In genomic region chr19:7919681-7920519, GRCh38 we compare ENCODE assay signal across 8 cellular contexts. TPM values are rescaled to one million over a fixed set of nuclear protein-coding genes. Genes with fewer than 3 reads are reported as not detected.
A peak's percentile ranks its signal among the peaks of the same experiment; 100 is the strongest.
DNase-seq lines count a peak whose midpoint lies in the region; ATAC-seq, FAIRE-seq and TF ChIP-seq lines count a peak whose summit lies in the region.

Gene SNAPC2, plus strand, starts transcription at chr19:7920338. Its CDS starts 29 bp downstream, at chr19:7920367.

- H3K9ac ChIP-seq in H1 (replicated peaks in 1 of 4; ENCODE audit: extremely low read depth in 1 of 4, low read depth in 3 of 4, low read length in 3 of 4) (peak within 1 kb of the TSS; percentile 5 to 56 (median 42); a peak in 5 of 7 replicates), mesendoderm (ENCODE audit: low read length) (peak within 1 kb of the TSS; percentile 91)

- no peak for TF ChIP-seq EP300 in H1 (IDR thresholded peaks at IDR 0.05; ENCODE audit: borderline replicate concordance in 1 of 2, low read depth in 2 of 2, low read length in 2 of 2)

- H3K36me3 ChIP-seq in CD8-positive, alpha-beta T cell (ENCODE audit: insufficient read depth, low read length): no peaks in the 10 kb centered on the region
- H3K36me3 ChIP-seq in H1 (ENCODE audit: control insufficient read depth in 2 of 4, insufficient read depth in 4 of 4, low read length in 3 of 4): no peaks in the 10 kb centered on the region
- H3K36me3 ChIP-seq in mesendoderm (ENCODE audit: control insufficient read depth, insufficient read depth, low read length): no peaks in the 10 kb centered on the region

- WGBS in H1 (ENCODE audit: extremely low coverage in 1 of 2, insufficient coverage in 1 of 2, insufficient read length in 1 of 2, insufficient replicate concordance in 2 of 2, low coverage in 1 of 2, low lambda C conversion rate in 2 of 2, missing lambda C conversion rate in 1 of 2), 2 experiments: 10% methylated on average over 53 of the region's 60 CpGs; no CpG with 5 or more reads in 1 of the 2 experiments
- WGBS in mesendoderm (ENCODE audit: extremely low coverage, insufficient coverage, low lambda C conversion rate): no CpG with 5 or more reads among the region's 60 CpGs

- H3K14ac ChIP-seq in H1 (ENCODE audit: insufficient read length): no peak within 1 kb of the TSS

- H4K5ac ChIP-seq in H1 (ENCODE audit: insufficient read length, low read depth, low read length): peak within 1 kb of the TSS; percentile 67
- H4K5ac ChIP-seq in mesendoderm (ENCODE audit: low read length): no peak within 1 kb of the TSS

- H2BK15ac ChIP-seq in H1 (ENCODE audit: low read length) (no peak within 1 kb of the TSS), mesendoderm (replicated peaks; ENCODE audit: low read depth) (no peak within 1 kb of the TSS)

- peaks cover 16% of the 10 kb centered on the region for H3K36me3 Mint-ChIP-seq in CD8-positive, alpha-beta T cell

- H4K91ac ChIP-seq in H1 (replicated peaks; ENCODE audit: insufficient read length, low read length): no peak within 1 kb of the TSS

- H2AFZ ChIP-seq in H1 (ENCODE audit: low read length): 0 out of 2 replicates have a peak within 1 kb of the TSS, but pooled peaks have one; percentile 37

- peaks cover 21% of the 10 kb centered on the region for H3K23me2 ChIP-seq in H1 (ENCODE audit: low read depth, low read length)

- peak within 1 kb of the TSS; percentile 87 for H3K4me3 ChIP-seq in CD8-positive, alpha-beta T cell (ENCODE audit: low read depth, low read length)
- peak within 1 kb of the TSS; percentile 53 to 86 (median 60) for H3K4me3 ChIP-seq in H1 (ENCODE audit: extremely low read depth in 1 of 4, insufficient read depth in 2 of 4, low read depth in 3 of 4, low read length in 4 of 4)
- H3K4me3 ChIP-seq in mesendoderm (ENCODE audit: low read length): peak within 1 kb of the TSS; percentile 84

- H2BK20ac ChIP-seq in H1 (ENCODE audit: low read length): no peak within 1 kb of the TSS

- POLR2A ChIA-PET in CD8-positive, alpha-beta T cell (lab: Charles Lee): interaction anchor here (0.6 to 3.0 kb wide), 14 partner anchors 10 to 818 kb away, joined by 3 to 24 read pairs (median 3); partner anchors contain the start of genes ELAVL1, MAP2K7, TIMM44 and TRAPPC5
- POLR2A ChIA-PET in H1 (lab: Charles Lee; ENCODE audit: partially characterized antibody): interaction anchor here (1.7 to 10.6 kb wide), 7 partner anchors 9 to 62 kb away, joined by 5 to 106 read pairs (median 11); partner anchors contain the start of genes MAP2K7 and TIMM44

- no peak within 1 kb of the TSS for H3K4ac ChIP-seq in H1 (replicated peaks; ENCODE audit: insufficient read length, low read depth, low read length)
- H3K4ac ChIP-seq in mesendoderm (ENCODE audit: low read depth, low read length): peak within 1 kb of the TSS; percentile 44

- H3K18ac ChIP-seq in H1 (ENCODE audit: extremely low read depth, low read length) (peak within 1 kb of the TSS; percentile 71), mesendoderm (ENCODE audit: low read length) (peak within 1 kb of the TSS; percentile 44)

- peak; percentile 63 for ATAC-seq in CD8-positive, alpha-beta T cell
- ATAC-seq in GM19463 (IDR thresholded peaks at IDR 0.05; ENCODE audit: unreplicated experiment): peak; percentile 55

- H3K27me3 Mint-ChIP-seq in CD8-positive, alpha-beta T cell (ENCODE audit: low read depth): peaks cover 25% of the 10 kb centered on the region

- TF ChIP-seq CTCF in CD8-positive, alpha-beta T cell (IDR thresholded peaks at IDR 0.05): no peak
- TF ChIP-seq CTCF in H1 (IDR thresholded peaks at IDR 0.05; ENCODE audit: control extremely low read depth in 1 of 3, insufficient read depth in 1 of 3, low read depth in 1 of 3, low read length in 3 of 3): no peak; a peak in 1 of 4 replicates

- H2BK12ac ChIP-seq in H1 (ENCODE audit: low read depth, low read length): 0 out of 2 replicates have a peak within 1 kb of the TSS, but pooled peaks have one; percentile 43

- CTCF ChIA-PET in CD8-positive, alpha-beta T cell (lab: Charles Lee): interaction anchor here (0.7 to 4.5 kb wide), 10 partner anchors 11 to 239 kb away, joined by 3 to 34 read pairs (median 4); partner anchors contain the start of genes MAP2K7, TIMM44 and TRAPPC5
- CTCF ChIA-PET in H1 (lab: Charles Lee; ENCODE audit: partially characterized antibody): interaction anchor here (0.6 to 9.0 kb wide), 11 partner anchors 8 to 128 kb away, joined by 3 to 112 read pairs (median 4); no protein-coding TSS in a partner anchor

- peak within 1 kb of the TSS; percentile 88 for H3K4me3 Mint-ChIP-seq in CD8-positive, alpha-beta T cell

- H2BK120ac ChIP-seq in H1 (replicated peaks; ENCODE audit: low read depth, low read length) (no peak within 1 kb of the TSS), mesendoderm (ENCODE audit: low read depth, low read length) (no peak within 1 kb of the TSS)

- H3K56ac ChIP-seq in H1 (replicated peaks; ENCODE audit: insufficient read length, low read depth, low read length) (no peak within 1 kb of the TSS), mesendoderm (ENCODE audit: low read length) (peak within 1 kb of the TSS; percentile 95)

- peaks cover 43% of the 10 kb centered on the region for H3K4me1 ChIP-seq in CD8-positive, alpha-beta T cell (ENCODE audit: insufficient read depth, low read length)
- peaks cover 0 to 23% (median 13%) of the 10 kb centered on the region in 4 experiments; a peak in 5 of 7 replicates for H3K4me1 ChIP-seq in H1 (replicated peaks in 1 of 4; ENCODE audit: control insufficient read depth in 3 of 4, insufficient read depth in 4 of 4, low read length in 3 of 4)
- H3K4me1 ChIP-seq in mesendoderm (ENCODE audit: control insufficient read depth, low read depth, low read length): peaks cover 2% of the 10 kb centered on the region

- H2AK5ac ChIP-seq in H1 (ENCODE audit: low read depth, low read length) (0 out of 2 replicates have a peak within 1 kb of the TSS, but pooled peaks have one; percentile 13), mesendoderm (ENCODE audit: low read length) (no peak within 1 kb of the TSS)

- H3K79me2 ChIP-seq in H1 (ENCODE audit: control insufficient read depth in 1 of 2, insufficient read depth in 2 of 2, low read length in 2 of 2) (no peaks in the 10 kb centered on the region), mesendoderm (ENCODE audit: control insufficient read depth, insufficient read depth, low read length) (no peaks in the 10 kb centered on the region)

- H2BK5ac ChIP-seq in H1 (ENCODE audit: low read depth, low read length): 0 out of 2 replicates have a peak within 1 kb of the TSS, but pooled peaks have one; percentile 20
- no peak within 1 kb of the TSS for H2BK5ac ChIP-seq in mesendoderm (ENCODE audit: low read length)

- H3K79me1 ChIP-seq in H1 (ENCODE audit: low read depth, low read length): no peaks in the 10 kb centered on the region
- H3K79me1 ChIP-seq in mesendoderm (ENCODE audit: low read length): no peaks in the 10 kb centered on the region

- H4K20me1 ChIP-seq in H1 (replicated peaks in 1 of 2; ENCODE audit: control insufficient read depth in 1 of 2, insufficient read depth in 2 of 2, low read length in 2 of 2): peaks cover 7 to 13% of the 10 kb centered on the region in 2 experiments

- 0 out of 4 replicates have a peak, but pooled peaks of 1 of the 2 experiments have one; percentile 2 for TF ChIP-seq RAD21 in H1 (IDR thresholded peaks at IDR 0.05 in 1 of 2, conservative IDR thresholded peaks at IDR 0.05 in 1 of 2; ENCODE audit: low read depth in 2 of 2, low read length in 2 of 2)

- H3K27ac Mint-ChIP-seq in CD8-positive, alpha-beta T cell: peak within 1 kb of the TSS; percentile 90

- H3K27ac ChIP-seq in CD8-positive, alpha-beta T cell (ENCODE audit: low read depth, low read length): peak within 1 kb of the TSS; percentile 55
- H3K27ac ChIP-seq in H1 (ENCODE audit: low read depth, low read length) (no peak within 1 kb of the TSS), mesendoderm (ENCODE audit: low read depth, low read length) (peak within 1 kb of the TSS; percentile 90)

- no peak for FAIRE-seq in H1 (lab: Jason Lieb, UNC)

- peak; percentile 93 to 98 (median 96) for DNase-seq in CD8-positive, alpha-beta T cell
- DNase-seq in HT1080 (ENCODE audit: low read depth) (peak; percentile 90), NOMO-1 (lab: John Stamatoyannopoulos, UW; ENCODE audit: unreplicated experiment in 2 of 2) (peak; percentile 87 to 94), H1 (ENCODE audit: low read depth in 1 of 2, low spot score in 2 of 2) (peak; percentile 80 to 99), mesendoderm (peak; percentile 96)
- DNase-seq in activated CD8-positive, alpha-beta memory T cell treated with anti-CD3 and anti-CD28 coated beads for 4 hours (ENCODE audit: low read depth in 2 of 2): peak; percentile 91 to 93
- peak; percentile 93 for DNase-seq in stimulated activated CD8-positive, alpha-beta memory T cell treated with anti-CD3 and anti-CD28 coated beads, Interleukin-12 subunit alpha, Interleukin-12 subunit beta, amount 100 ng/mL, for 4 hours (ENCODE audit: low read depth)

- H3K9me3 ChIP-seq in CD8-positive, alpha-beta T cell (ENCODE audit: low read length): no peaks in the 10 kb centered on the region
- no peaks in the 10 kb centered on the region for H3K9me3 ChIP-seq in H1 (ENCODE audit: insufficient read depth in 2 of 2, low read depth in 1 of 2, low read length in 1 of 2)

- intact Hi-C loops in CD8-positive, alpha-beta T cell (cut with DNase I, micrococcal nuclease): loop anchor here (1.0 to 10.0 kb wide), 9 partner anchors 17 to 470 kb away; partner anchors contain the start of genes MAP2K7 (in 2 of the 2), TIMM44 (in 2 of the 2), EVI5L (in 1 of the 2) and PET100 (in 1 of the 2)

- H3K4me2 ChIP-seq in H1 (ENCODE audit: insufficient read depth in 1 of 2, low read depth in 2 of 2, low read length in 2 of 2): peak within 1 kb of the TSS; percentile 72 to 84
- H3K4me2 ChIP-seq in mesendoderm (ENCODE audit: low read length): peak within 1 kb of the TSS; percentile 72

- H3K23ac ChIP-seq in H1 (ENCODE audit: insufficient read length) (no peak within 1 kb of the TSS), mesendoderm (ENCODE audit: low read length) (no peak within 1 kb of the TSS)

- H3K4me1 Mint-ChIP-seq in CD8-positive, alpha-beta T cell (ENCODE audit: low read depth): peaks cover 48% of the 10 kb centered on the region

- peaks cover 21% of the 10 kb centered on the region for H3K27me3 ChIP-seq in CD8-positive, alpha-beta T cell (ENCODE audit: insufficient read depth, low read length)
- H3K27me3 ChIP-seq in H1 (replicated peaks in 1 of 4; ENCODE audit: control insufficient read depth in 3 of 4, extremely low read depth in 1 of 4, insufficient read depth in 3 of 4, low read length in 3 of 4): peaks cover 17 to 40% (median 35%) of the 10 kb centered on the region in 4 experiments; a peak in 6 of 7 replicates
- H3K27me3 ChIP-seq in mesendoderm (ENCODE audit: insufficient read depth, low read length, poor library complexity): peaks cover 19% of the 10 kb centered on the region

- TF ChIP-seq POLR2A in H1 (IDR thresholded peaks at IDR 0.05; ENCODE audit: control extremely low read depth in 1 of 2, low read depth in 2 of 2, low read length in 2 of 2): peak in 1 of 2 experiments; percentile 35; a peak in 1 of 3 replicates

- no peaks in the 10 kb centered on the region for H3K9me3 Mint-ChIP-seq in CD8-positive, alpha-beta T cell

- peak within 1 kb of the TSS; percentile 32; the same call in 1 of the 2 replicates for H4K8ac ChIP-seq in H1 (ENCODE audit: extremely low read depth, insufficient read depth, low read length)
- no peak within 1 kb of the TSS for H4K8ac ChIP-seq in mesendoderm (ENCODE audit: low read depth, low read length)

RNA-seq across cellular contexts. Expression of gene SNAPC2, which starts in this region (rescaled TPM):
- 10 to 100 TPM; 15.4 to 17.0 TPM for total RNA-seq in CD8-positive, alpha-beta T cell
- 33.3 and 42.4 TPM in 2 replicates for total RNA-seq in HT1080 (2014; rRNA removed; shearing (Covaris generic))
- 36.3 and 40.0 TPM in 2 replicates for polyA plus RNA-seq in HT1080 (2015; cell fraction: cytosol; rRNA removed)
- polyA plus RNA-seq in HT1080 (2015; cell fraction: nucleus; rRNA removed): 21.3 and 30.3 TPM in 2 replicates
- 20.3 and 22.9 TPM in 2 replicates for total RNA-seq in H1 (2021; fragmentation: NEBNext Ultra II Directional; extraction: Animal tissue kit (Norgen Biotek cat#: 25700))
- 18.2 and 29.0 TPM in 2 replicates for polyA plus RNA-seq in H1 (2011; rRNA removed)
- 16.9 TPM for polyA plus RNA-seq in H1 (2011; cell fraction: cytosol; rRNA removed)
- 29.6 TPM for polyA plus RNA-seq in H1 (2011; cell fraction: nucleus; rRNA removed)
- polyA plus RNA-seq in H1 (2012, experiment 1 of 2): 20.8 to 23.5 TPM (median 21.4 TPM) in 4 replicates
- polyA plus RNA-seq in H1 (2012, experiment 2 of 2): 25.4 TPM
- polyA plus RNA-seq in H1 (2013, experiment 1 of 2): 27.7 TPM
- polyA plus RNA-seq in H1 (2013, experiment 2 of 2): 29.0 TPM
- 5.7 and 6.0 TPM in 2 replicates for polyA minus RNA-seq in H1 (2011; rRNA and poly(A)+ RNA removed)
- polyA minus RNA-seq in H1 (2011; cell fraction: cytosol; rRNA and poly(A)+ RNA removed): 13.8 TPM
- polyA minus RNA-seq in H1 (2011; cell fraction: nucleus; rRNA and poly(A)+ RNA removed): 9.5 TPM
- 19.2 TPM for polyA plus RNA-seq in mesendoderm (2013, experiment 1 of 2)
- 18.9 TPM for polyA plus RNA-seq in mesendoderm (2013, experiment 2 of 2)
